14 cellular contexts compared by ENCODE assay signal in genomic region chr2:150555957-150556356, GRCh38.
"Had no signal": no experiment of that assay in that cellular context is flagged by ENCODE, and none has a peak within 500 bp of the region (broad histone marks: within the 10 kb centered on the region; RNA-seq: fewer than 3 reads in every experiment).

No MANE protein-coding gene starts in this region.

- H3K9me3 Mint-ChIP-seq: activated T-helper 2 cell treated with anti-CD3 and anti-CD28 coated beads, Interferon-gamma antibody, Interleukin-2, Interleukin-4, amounts not matched to agents 10 μg/mL and 5 μg/mL and 100 μg/mL, durations not matched to agents 14 hours and 24 hours and 36 hours; stimulated activated naive CD8-positive, alpha-beta T cell treated with anti-CD3 and anti-CD28 coated beads, Interleukin-15, Interleukin-2, amounts not matched to agents 100 ng/mL and 50 ng/mL, for 24 hours had no signal

- H3K27ac ChIP-seq: colonic mucosa, hepatocyte, testis had no signal

- H3K9me3 ChIP-seq: colonic mucosa, mucosa of descending colon, testis had no signal

- H3K4me3 ChIP-seq: colonic mucosa, hepatocyte, mucosa of descending colon, testis had no signal

- DNase-seq: activated CD4-positive, alpha-beta T cell treated with anti-CD3 and anti-CD28 coated beads, Interleukin-2, amount 50 U/mL, for 1 hour; activated naive CD4-positive, alpha-beta T cell treated with anti-CD3 and anti-CD28 coated beads, Interleukin-2, amount 10 ng/mL, durations not matched to agents 7 days and 5 days; caudate nucleus; colonic mucosa; kidney glomerular epithelial cell; mucosa of descending colon; naive thymus-derived CD8-positive, alpha-beta T cell; stimulated activated CD4-positive, alpha-beta T cell treated with anti-CD3 and anti-CD28 coated beads, Interleukin-4, amount 100 ng/mL, for 1 hour; stimulated activated CD8-positive, alpha-beta memory T cell treated with anti-CD3 and anti-CD28 coated beads, Interleukin-4, amount 100 ng/mL, for 48 hours; testis had no signal

- H3K4me1 ChIP-seq: colonic mucosa, testis had no signal

- H3K36me3 Mint-ChIP-seq: activated naive CD4-positive, alpha-beta T cell treated with anti-CD3 and anti-CD28 coated beads, Interleukin-2, amount 10 ng/mL, durations not matched to agents 7 days and 5 days; naive thymus-derived CD8-positive, alpha-beta T cell had no signal

- H3K27me3 ChIP-seq: colonic mucosa, hepatocyte, testis had no signal

- H3K27me3 Mint-ChIP-seq: activated naive CD4-positive, alpha-beta T cell treated with anti-CD3 and anti-CD28 coated beads, Interleukin-2, amount 10 ng/mL, durations not matched to agents 7 days and 5 days had no signal

- H3K4me3 Mint-ChIP-seq: activated naive CD4-positive, alpha-beta T cell treated with anti-CD3 and anti-CD28 coated beads, Interleukin-2, amount 10 ng/mL, durations not matched to agents 7 days and 5 days; naive thymus-derived CD8-positive, alpha-beta T cell; stimulated activated naive CD8-positive, alpha-beta T cell treated with anti-CD3 and anti-CD28 coated beads, Interleukin-15, Interleukin-2, amounts not matched to agents 100 ng/mL and 50 ng/mL, for 24 hours; T-helper 1 cell treated with Interleukin-12 subunit alpha and Interleukin-12 subunit beta and Interleukin-4 antibody, amounts not matched to agents 30 μg/mL and 1 μg/mL, for 36 hours had no signal

- H3K36me3 ChIP-seq: colonic mucosa had no signal

- H3K27ac Mint-ChIP-seq: activated naive CD4-positive, alpha-beta T cell treated with anti-CD3 and anti-CD28 coated beads, Interleukin-2, amount 10 ng/mL, durations not matched to agents 7 days and 5 days; activated T-helper 2 cell treated with anti-CD3 and anti-CD28 coated beads, Interferon-gamma antibody, Interleukin-2, Interleukin-4, amounts not matched to agents 10 μg/mL and 5 μg/mL and 100 μg/mL, durations not matched to agents 14 hours and 24 hours and 36 hours; naive thymus-derived CD8-positive, alpha-beta T cell; stimulated activated naive CD8-positive, alpha-beta T cell treated with anti-CD3 and anti-CD28 coated beads, Interleukin-15, Interleukin-2, amounts not matched to agents 100 ng/mL and 50 ng/mL, for 24 hours; T-helper 1 cell treated with Interleukin-12 subunit alpha and Interleukin-12 subunit beta and Interleukin-4 antibody, amounts not matched to agents 30 μg/mL and 1 μg/mL, for 36 hours had no signal

- H3K4me1 Mint-ChIP-seq: activated naive CD4-positive, alpha-beta T cell treated with anti-CD3 and anti-CD28 coated beads, Interleukin-2, amount 10 ng/mL, durations not matched to agents 7 days and 5 days; naive thymus-derived CD8-positive, alpha-beta T cell had no signal
